ENCODE assay signal across 19 cellular contexts in genomic region chr9:131798166-131798565, GRCh38. TPM values are rescaled to one million over a fixed set of nuclear protein-coding genes. Genes with fewer than 3 reads are reported as not detected.
DNase-seq lines count a peak whose midpoint lies in the region; ATAC-seq and TF ChIP-seq lines count a peak whose summit lies in the region.
"Had no signal": no experiment of that assay in that cellular context is flagged by ENCODE, and none has a peak within 500 bp of the region (broad histone marks: within the 10 kb centered on the region; RNA-seq: fewer than 3 reads in every experiment).

No MANE protein-coding gene starts in this region.

- H3K4me3 ChIP-seq in WERI-Rb-1 (ENCODE audit: low read depth, low read length): no peak overlapping the region
- H3K4me3 ChIP-seq in neural progenitor cell: no peak overlapping the region
- H3K4me3 ChIP-seq: BLaER1, GM12878, GM23338 had no signal

- peaks cover 6% of the 10 kb centered on the region for H3K9me3 Mint-ChIP-seq in neural progenitor cell
- H3K9me3 Mint-ChIP-seq: GM23338 had no signal

- peaks cover 46% of the 10 kb centered on the region for H3K27me3 Mint-ChIP-seq in neural progenitor cell (ENCODE audit: insufficient read depth, low read depth)

- no peaks in the 10 kb centered on the region for H3K36me3 ChIP-seq in WERI-Rb-1
- H3K36me3 ChIP-seq in neural progenitor cell: no peaks in the 10 kb centered on the region
- H3K36me3 ChIP-seq: BLaER1 had no signal

- H3K4me2 ChIP-seq in neural progenitor cell: peak overlapping the region; percentile 59
- H3K4me2 ChIP-seq: BLaER1, GM23338 had no signal

- no peaks in the 10 kb centered on the region for H3K79me2 ChIP-seq in neural progenitor cell (ENCODE audit: low read depth)

- DNase-seq in NCI-H2227 (lab: John Stamatoyannopoulos, UW; ENCODE audit: unreplicated experiment): peak; percentile 21
- DNase-seq in NCI-H2227 treated with DMSO at 0.1 percent for 48 hours (lab: John Stamatoyannopoulos, UW): no peak
- DNase-seq in WERI-Rb-1: peak; percentile 87
- peak; percentile 69 for DNase-seq in neural progenitor cell (ENCODE audit: low spot score)
- no peak for DNase-seq in NCI-H2029 (lab: John Stamatoyannopoulos, UW)
- DNase-seq in NCI-H748 treated with DMSO at 0.1 percent for 48 hours (lab: John Stamatoyannopoulos, UW): no peak
- DNase-seq: 8988T; CD4-positive, alpha-beta memory T cell; DMS 273 treated with DMSO at 0.1 percent for 48 hours; DMS53; DND-41; EL; HCEC 1CT had no signal

- peaks cover 15% of the 10 kb centered on the region for H3K4me1 ChIP-seq in neural progenitor cell
- H3K4me1 ChIP-seq: BLaER1 had no signal

- H3K9ac ChIP-seq in neural progenitor cell: no peak overlapping the region
- H3K9ac ChIP-seq: BLaER1 had no signal

- H3K4me1 Mint-ChIP-seq in neural progenitor cell: peaks cover 43% of the 10 kb centered on the region
- H3K4me1 Mint-ChIP-seq: CD14-positive monocyte; CD4-positive, alpha-beta memory T cell had no signal

- H3K27ac Mint-ChIP-seq in neural progenitor cell: no peak overlapping the region
- H3K27ac Mint-ChIP-seq: CD14-positive monocyte; CD4-positive, alpha-beta memory T cell; GM23338 had no signal

- H4K20me1 ChIP-seq in neural progenitor cell (ENCODE audit: low read depth): peaks cover 20% of the 10 kb centered on the region

- H3K4me3 Mint-ChIP-seq in neural progenitor cell: no peak overlapping the region
- H3K4me3 Mint-ChIP-seq: CD14-positive monocyte; CD4-positive, alpha-beta memory T cell; GM23338 had no signal

- H3K27ac ChIP-seq in WERI-Rb-1 (peak overlapping the region; percentile 43), neural progenitor cell (no peak overlapping the region)
- H3K27ac ChIP-seq: BLaER1, HL-60 had no signal

- no peak for ATAC-seq in HG02623 (IDR thresholded peaks at IDR 0.05; ENCODE audit: unreplicated experiment)
- ATAC-seq: GM12878, GM23338 had no signal

- H3K27me3 ChIP-seq in WERI-Rb-1 (ENCODE audit: insufficient read depth, low read depth, severe bottlenecking): no peaks in the 10 kb centered on the region
- H3K27me3 ChIP-seq in neural progenitor cell: peaks cover 10% of the 10 kb centered on the region
- H3K27me3 ChIP-seq: BLaER1 had no signal

- H3F3A ChIP-seq in neural progenitor cell (ENCODE audit: low read depth): peaks cover 21% of the 10 kb centered on the region

- H2AFZ ChIP-seq in neural progenitor cell (replicated peaks): no peak overlapping the region
- H2AFZ ChIP-seq: GM23338 had no signal

- H3K36me3 Mint-ChIP-seq in neural progenitor cell: no peaks in the 10 kb centered on the region
- H3K36me3 Mint-ChIP-seq: CD14-positive monocyte; CD4-positive, alpha-beta memory T cell had no signal

- peak; percentile 28; the same call in 1 of the 2 replicates for TF ChIP-seq CTCF in WERI-Rb-1 (IDR thresholded peaks at IDR 0.05; ENCODE audit: low read depth, low read length)
- no peak for TF ChIP-seq CTCF in neural progenitor cell (IDR thresholded peaks at IDR 0.05)

- no peaks in the 10 kb centered on the region for H3K9me3 ChIP-seq in WERI-Rb-1 (ENCODE audit: severe bottlenecking)
- no peaks in the 10 kb centered on the region for H3K9me3 ChIP-seq in neural progenitor cell (ENCODE audit: low read depth)
- H3K9me3 ChIP-seq: BLaER1 had no signal

RNA-seq across cellular contexts. Expression of gene RAPGEF1, which starts 58.3 kb away (rescaled TPM):
- total RNA-seq in neural progenitor cell (ENCODE audit: low replicate concordance): 33.3 and 34.6 TPM in 2 replicates

Comparison
In these comparisons a context has a peak if more than half of its experiments do, and no peak if none do; other contexts are left out.
1. DNase-seq: peak in NCI-H2227 (single experiment), WERI-Rb-1 (single experiment) and neural progenitor cell (single experiment); none in NCI-H2227 treated with DMSO at 0.1 percent for 48 hours (single experiment), NCI-H2029 (single experiment) and NCI-H748 treated with DMSO at 0.1 percent for 48 hours (single experiment).